21 cellular contexts compared by ENCODE assay signal in genomic region chr5:142920888-142921612, GRCh38.
DNase-seq lines count a peak whose midpoint lies in the region; ATAC-seq and TF ChIP-seq lines count a peak whose summit lies in the region.
"Had no signal": no experiment of that assay in that cellular context is flagged by ENCODE, and none has a peak within 500 bp of the region (broad histone marks: within the 10 kb centered on the region; RNA-seq: fewer than 3 reads in every experiment).

No MANE protein-coding gene starts in this region.

- H3K9me3 Mint-ChIP-seq in CD4-positive, alpha-beta T cell, result no peaks in the 10 kb centered on the region
- H3K9me3 Mint-ChIP-seq in immature natural killer cell, result no peaks in the 10 kb centered on the region

- DNase-seq in CD4-positive, alpha-beta T cell, result no peak
- peak; percentile 25 for DNase-seq in G401 (ENCODE audit: low spot score)
- no peak for DNase-seq in immature natural killer cell
- no peak for DNase-seq in mucosa of descending colon
- no peak for DNase-seq in OCI-LY7 (ENCODE audit: low spot score)
- no peak for DNase-seq in amygdala (lab: John Stamatoyannopoulos, UW)
- no peak for DNase-seq in DMS 273 (lab: John Stamatoyannopoulos, UW; ENCODE audit: unreplicated experiment)
- DNase-seq: DMS153, GF-D8, GOT3, MV-4-11, NCI-H1694 treated with DMSO at 0.1 percent for 48 hours, NCI-H226, NCI-H524 treated with DMSO at 0.1 percent for 48 hours, SJCRH30 had no signal

- no TSS peak for BruUV-seq in OCI-LY7 (replicated peaks; lab: Mats Ljungman, UMichigan)

- CTCF ChIA-PET in CD4-positive, alpha-beta T cell (lab: Charles Lee), result interaction anchor here (0.8 to 2.5 kb wide), 3 partner anchors 32 to 301 kb away, joined by 3 to 16 read pairs (median 5); no protein-coding TSS in a partner anchor
- CTCF ChIA-PET in OCI-LY7 (lab: Charles Lee; ENCODE audit: unreplicated experiment), result no interaction called here

- H3K79me2 ChIP-seq in OCI-LY7 (ENCODE audit: insufficient read depth, low read depth, low read length), result no peaks in the 10 kb centered on the region

- H3K4me2 ChIP-seq in OCI-LY7 (ENCODE audit: low read length), result no peak overlapping the region
- H3K4me2 ChIP-seq: BLaER1, KMS-11 had no signal

- H3K4me3 Mint-ChIP-seq in CD4-positive, alpha-beta T cell, result no peak overlapping the region
- no peak overlapping the region for H3K4me3 Mint-ChIP-seq in immature natural killer cell

- TF ChIP-seq CTCF in CD4-positive, alpha-beta T cell (IDR thresholded peaks at IDR 0.05), result no peak
- TF ChIP-seq CTCF in mucosa of descending colon (IDR thresholded peaks at IDR 0.05) (no peak), OCI-LY7 (conservative IDR thresholded peaks at IDR 0.05; ENCODE audit: low read length) (no peak)

- no peaks in the 10 kb centered on the region for H3K36me3 ChIP-seq in mucosa of descending colon (ENCODE audit: low read depth)
- no peaks in the 10 kb centered on the region for H3K36me3 ChIP-seq in OCI-LY7 (ENCODE audit: insufficient read depth, low read length)
- H3K36me3 ChIP-seq: BLaER1, SJCRH30 had no signal

- H3K27me3 Mint-ChIP-seq in CD4-positive, alpha-beta T cell, result no peaks in the 10 kb centered on the region
- H3K27me3 Mint-ChIP-seq in immature natural killer cell (ENCODE audit: low read depth in 3 of 3), result peaks cover 0 to 5% (median 2%) of the 10 kb centered on the region in 3 donors

- H3K27ac Mint-ChIP-seq in CD4-positive, alpha-beta T cell, result peak overlapping the region; percentile 1
- H3K27ac Mint-ChIP-seq in immature natural killer cell, result peak overlapping the region; percentile 75 to 99 (median 88)

- H3K27me3 ChIP-seq in CD4-positive, alpha-beta T cell (ENCODE audit: control insufficient read depth, insufficient read depth, low read length), result no peaks in the 10 kb centered on the region
- H3K27me3 ChIP-seq: BLaER1, SJCRH30 had no signal

- no peaks in the 10 kb centered on the region for H3K9me2 ChIP-seq in OCI-LY7 (ENCODE audit: insufficient read depth, low read length)

- in situ Hi-C loops in G401 (cut with HindIII; ENCODE audit: low sequenced_read_pairs), result no loop called here

- no peaks in the 10 kb centered on the region for H3K9me3 ChIP-seq in CD4-positive, alpha-beta T cell (ENCODE audit: control insufficient read depth, low read length)
- H3K9me3 ChIP-seq in mucosa of descending colon (no peaks in the 10 kb centered on the region), OCI-LY7 (ENCODE audit: low read length) (no peaks in the 10 kb centered on the region)
- H3K9me3 ChIP-seq: BLaER1, SJCRH30 had no signal

- H2AFZ ChIP-seq in OCI-LY7 (ENCODE audit: low read length), result no peak overlapping the region

- H3K4me1 Mint-ChIP-seq in CD4-positive, alpha-beta T cell (ENCODE audit: low read depth), result peaks cover 22% of the 10 kb centered on the region
- peaks cover 37 to 41% of the 10 kb centered on the region in 2 donors for H3K4me1 Mint-ChIP-seq in immature natural killer cell

- intact Hi-C loops in CD4-positive, alpha-beta T cell (cut with DNase I, micrococcal nuclease), result loop anchor here (5.0 to 10.0 kb wide), 4 partner anchors 84 to 1271 kb away; no protein-coding TSS in a partner anchor
- intact Hi-C loops in mucosa of descending colon (cut with DNase I, micrococcal nuclease) (loop anchor here (10.0 kb wide), 2 partner anchors 484 to 904 kb away; partner anchors contain the start of gene NR3C1 (in 1 of the 2)), OCI-LY7 (cut with micrococcal nuclease; ENCODE audit: unreplicated experiment) (loop anchor here (1.0 to 10.0 kb wide), 3 partner anchors 481 to 1264 kb away; partner anchors contain the start of gene NR3C1)

- POLR2A ChIA-PET in CD4-positive, alpha-beta T cell (lab: Charles Lee), result interaction anchor here (0.6 to 1.8 kb wide), 4 partner anchors 13 to 902 kb away, joined by 3 to 7 read pairs (median 3); no protein-coding TSS in a partner anchor
- POLR2A ChIA-PET in OCI-LY7 (lab: Charles Lee), result interaction anchor here (0.6 to 1.2 kb wide), 6 partner anchors 9 to 178 kb away, joined by 3 to 4 read pairs (median 3); no protein-coding TSS in a partner anchor

- H3K4me1 ChIP-seq in mucosa of descending colon (ENCODE audit: low read depth), result no peaks in the 10 kb centered on the region
- peaks cover 6% of the 10 kb centered on the region for H3K4me1 ChIP-seq in OCI-LY7 (ENCODE audit: insufficient read depth, low read length, poor library complexity, severe bottlenecking)
- H3K4me1 ChIP-seq: SJCRH30 had no signal

- no peaks in the 10 kb centered on the region for H4K20me1 ChIP-seq in OCI-LY7 (ENCODE audit: insufficient read depth, low read length)
- H4K20me1 ChIP-seq: BLaER1 had no signal

- H3K4me3 ChIP-seq in mucosa of descending colon (no peak overlapping the region), OCI-LY7 (ENCODE audit: low read depth, low read length, poor library complexity, severe bottlenecking) (no peak overlapping the region)
- H3K4me3 ChIP-seq: BLaER1, GM12878, SJCRH30 had no signal

- H3K36me3 Mint-ChIP-seq in CD4-positive, alpha-beta T cell (ENCODE audit: low read depth), result peaks cover 14% of the 10 kb centered on the region
- H3K36me3 Mint-ChIP-seq in immature natural killer cell, result peaks cover 9 to 17% (median 14%) of the 10 kb centered on the region in 3 donors

- no peak overlapping the region for H3K27ac ChIP-seq in CD4-positive, alpha-beta T cell (ENCODE audit: low read depth, low read length)
- no peak overlapping the region for H3K27ac ChIP-seq in OCI-LY7 (ENCODE audit: low read depth, low read length, poor library complexity, severe bottlenecking)
- H3K27ac ChIP-seq: BLaER1, KMS-11, SJCRH30 had no signal

- no peak for ATAC-seq in CD4-positive, alpha-beta T cell (ENCODE audit: poor library complexity)
- ATAC-seq in mucosa of descending colon (peak; percentile 53), HG02588 (IDR thresholded peaks at IDR 0.05; ENCODE audit: unreplicated experiment) (no peak)
- ATAC-seq: GM12878, HCT116, Panc1 had no signal
